In the genomic region with DNA sequence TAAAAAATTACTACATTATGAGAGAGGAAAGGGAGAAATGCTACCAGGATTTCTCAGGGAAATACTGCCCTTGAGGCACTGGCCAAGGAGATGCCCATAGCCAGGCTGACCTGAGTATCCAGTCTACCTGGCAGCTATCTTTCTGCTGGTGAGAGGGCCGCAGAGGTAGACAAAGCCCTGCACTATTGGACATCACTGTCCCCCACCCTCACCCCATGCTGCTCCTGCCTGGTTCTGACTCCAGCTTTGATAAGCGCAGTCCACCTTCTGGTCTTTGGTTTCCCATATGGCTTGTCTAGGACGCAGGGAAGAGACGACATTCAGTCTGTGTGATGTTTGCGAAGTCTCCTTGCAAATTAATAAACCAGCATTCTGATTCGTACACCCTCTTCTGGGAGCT, we compare ENCODE assay signal across 12 cellular contexts. TPM values are rescaled to one million over a fixed set of nuclear protein-coding genes. Genes with fewer than 3 reads are reported as not detected.
A peak's percentile ranks its signal among the peaks of the same experiment; 100 is the strongest.
DNase-seq lines count a peak whose midpoint lies in the region; ATAC-seq, FAIRE-seq and TF ChIP-seq lines count a peak whose summit lies in the region.
"Had no signal": no experiment of that assay in that cellular context is flagged by ENCODE, and none has a peak within 500 bp of the region (broad histone marks: within the 10 kb centered on the region; RNA-seq: fewer than 3 reads in every experiment).

No MANE protein-coding gene starts in this region.

- TF ChIP-seq POLR2A in lower leg skin (IDR thresholded peaks at IDR 0.05) (no peak), testis (IDR thresholded peaks at IDR 0.05) (no peak)

- ATAC-seq in activated naive CD8-positive, alpha-beta T cell treated with anti-CD3 and anti-CD28 coated beads, Interleukin-2, amount 50 U/mL, for 24 hours: no peak

- H3K4me1 Mint-ChIP-seq in activated T-cell treated with anti-CD3 and anti-CD28 coated beads, Interleukin-2, amount 50 U/mL, for 24 hours (ENCODE audit: low read depth): peaks cover 77% of the 10 kb centered on the region
- H3K4me1 Mint-ChIP-seq in activated naive CD8-positive, alpha-beta T cell treated with anti-CD3 and anti-CD28 coated beads, Interleukin-2, amount 50 U/mL, for 24 hours: peaks cover 85% of the 10 kb centered on the region

- no peak overlapping the region for H3K27ac ChIP-seq in testis
- H3K27ac ChIP-seq: SJSA1 had no signal

- H3K36me3 Mint-ChIP-seq in activated T-cell treated with anti-CD3 and anti-CD28 coated beads, Interleukin-2, amount 50 U/mL, for 24 hours (ENCODE audit: low read depth): peaks cover 57% of the 10 kb centered on the region
- peaks cover 10% of the 10 kb centered on the region for H3K36me3 Mint-ChIP-seq in activated naive CD8-positive, alpha-beta T cell treated with anti-CD3 and anti-CD28 coated beads, Interleukin-2, amount 50 U/mL, for 24 hours (ENCODE audit: low read depth)

- H3K4me1 ChIP-seq in testis: peaks cover 56% of the 10 kb centered on the region

- peak overlapping the region; percentile 18 for H3K4me3 Mint-ChIP-seq in activated T-cell treated with anti-CD3 and anti-CD28 coated beads, Interleukin-2, amount 50 U/mL, for 24 hours
- peak overlapping the region; percentile 87 for H3K4me3 Mint-ChIP-seq in activated naive CD8-positive, alpha-beta T cell treated with anti-CD3 and anti-CD28 coated beads, Interleukin-2, amount 50 U/mL, for 24 hours

- no peaks in the 10 kb centered on the region for H3K9me3 ChIP-seq in testis
- H3K9me3 ChIP-seq: SJSA1 had no signal

- TF ChIP-seq CTCF in lower leg skin (IDR thresholded peaks at IDR 0.05): no peak
- no peak for TF ChIP-seq CTCF in testis (IDR thresholded peaks at IDR 0.05)

- H3K9me3 Mint-ChIP-seq in activated T-cell treated with anti-CD3 and anti-CD28 coated beads, Interleukin-2, amount 50 U/mL, for 24 hours: no peaks in the 10 kb centered on the region
- no peaks in the 10 kb centered on the region for H3K9me3 Mint-ChIP-seq in activated naive CD8-positive, alpha-beta T cell treated with anti-CD3 and anti-CD28 coated beads, Interleukin-2, amount 50 U/mL, for 24 hours

- H3K27me3 ChIP-seq in testis: no peaks in the 10 kb centered on the region
- H3K27me3 ChIP-seq: SJSA1 had no signal

- intact Hi-C loops in lower leg skin (cut with DNase I; ENCODE audit: low total_unique reads) (no loop called here), testis (cut with DNase I; ENCODE audit: low total_unique reads) (no loop called here)

- H3K4me3 ChIP-seq in lower leg skin (ENCODE audit: low read depth, poor library complexity, severe bottlenecking) (no peak overlapping the region), testis (no peak overlapping the region)
- H3K4me3 ChIP-seq: SJSA1 had no signal

- FAIRE-seq in GM19239 (lab: Jason Lieb, UNC): no peak
- FAIRE-seq: endometrium had no signal

- no peak for DNase-seq in activated T-cell treated with anti-CD3 and anti-CD28 coated beads, Interleukin-2, amount 50 U/mL, for 24 hours
- DNase-seq in activated T-cell treated with anti-CD3 and anti-CD28 coated beads for 4 hours (no peak), lower leg skin (ENCODE audit: low spot score in 2 of 2) (peak; percentile 13 to 66), testis (peak; percentile 6), DMS153 (lab: John Stamatoyannopoulos, UW) (no peak), GM19239 (ENCODE audit: insufficient read length, low spot score) (no peak)
- peak; percentile 1 for DNase-seq in activated naive CD8-positive, alpha-beta T cell treated with anti-CD3 and anti-CD28 coated beads, Interleukin-2, amount 50 U/mL, for 24 hours
- no peak for DNase-seq in NK-92 treated with Interleukin-12 subunit alpha and Interleukin-12 subunit beta, amount 100 ng/mL, for 24 hours (lab: John Stamatoyannopoulos, UW)
- DNase-seq: ACHN, amniotic stem cell had no signal

- WGBS in lower leg skin, 2 donors: 92 to 93% methylated on average over 6 of the region's 6 CpGs
- WGBS in testis, 2 donors: 88 to 89% methylated on average over 6 of the region's 6 CpGs

- no peaks in the 10 kb centered on the region for H3K36me3 ChIP-seq in testis (ENCODE audit: low read depth, missing control alignments)

- peak overlapping the region; percentile 99 for H3K27ac Mint-ChIP-seq in activated T-cell treated with anti-CD3 and anti-CD28 coated beads, Interleukin-2, amount 50 U/mL, for 24 hours
- H3K27ac Mint-ChIP-seq in activated naive CD8-positive, alpha-beta T cell treated with anti-CD3 and anti-CD28 coated beads, Interleukin-2, amount 50 U/mL, for 24 hours: no peak overlapping the region

- no peaks in the 10 kb centered on the region for H3K27me3 Mint-ChIP-seq in activated T-cell treated with anti-CD3 and anti-CD28 coated beads, Interleukin-2, amount 50 U/mL, for 24 hours
- H3K27me3 Mint-ChIP-seq in activated naive CD8-positive, alpha-beta T cell treated with anti-CD3 and anti-CD28 coated beads, Interleukin-2, amount 50 U/mL, for 24 hours: no peaks in the 10 kb centered on the region

RNA-seq across cellular contexts. Expression of a gene that starts 3.7 kb away (rescaled TPM):
- total RNA-seq in lower leg skin (100 to 1,000 TPM in 3 of 4 donors, 10 to 100 TPM in 1; 77.8 to 182 (median 141) TPM), testis (10 to 100 TPM; 21.6 to 29.5 TPM)
- polyA plus RNA-seq in testis (ENCODE audit: insufficient read depth, low read depth, low replicate concordance): 21.5 TPM

RNA-seq across cellular contexts. Expression of a gene that starts 19.1 kb away (rescaled TPM):
- under 1 TPM in 3 of 4 donors, not detected in 1; 0.42 to 0.55 (median 0.44) TPM for total RNA-seq in lower leg skin
- total RNA-seq in testis: 10 to 100 TPM; 10.1 to 14.6 TPM
- 16.3 TPM for polyA plus RNA-seq in testis (ENCODE audit: insufficient read depth, low read depth, low replicate concordance)

Comparison
In these comparisons a context has a peak if more than half of its experiments do, and no peak if none do; other contexts are left out.
1. DNase-seq: peak in activated naive CD8-positive, alpha-beta T cell treated with anti-CD3 and anti-CD28 coated beads, Interleukin-2, amount 50 U/mL, for 24 hours (single experiment), lower leg skin (2 of 2) and testis (single experiment); none in activated T-cell treated with anti-CD3 and anti-CD28 coated beads, Interleukin-2, amount 50 U/mL, for 24 hours (single experiment), activated T-cell treated with anti-CD3 and anti-CD28 coated beads for 4 hours (single experiment), DMS153 (single experiment), NK-92 treated with Interleukin-12 subunit alpha and Interleukin-12 subunit beta, amount 100 ng/mL, for 24 hours (single experiment) and GM19239 (single experiment).
2. RNA of a gene that starts 19.1 kb away (total RNA-seq): 10.1 to 14.6 TPM in testis; 0.42 to 0.55 TPM in lower leg skin; every median in the first group is over 4 times any median in the second.